9 cellular contexts compared by ENCODE assay signal in genomic region chr2:34570266-34570872, GRCh38.
DNase-seq lines count a peak whose midpoint lies in the region; ATAC-seq, FAIRE-seq and TF ChIP-seq lines count a peak whose summit lies in the region.
"Had no signal": no experiment of that assay in that cellular context is flagged by ENCODE, and none has a peak within 500 bp of the region (broad histone marks: within the 10 kb centered on the region; RNA-seq: fewer than 3 reads in every experiment).

No MANE protein-coding gene starts in this region.

- H3K9me3 ChIP-seq in GM12878 (replicated peaks; ENCODE audit: control insufficient read depth, insufficient read depth, low read length): no peaks in the 10 kb centered on the region

- no peak overlapping the region for H3K27ac ChIP-seq in GM12878 (ENCODE audit: control insufficient read depth, insufficient read depth)

- CTCF ChIA-PET in GM12878 (lab: Yijun Ruan, JAX): interaction anchor here (0.7 to 4.1 kb wide), 17 partner anchors 9 to 969 kb away, joined by 3 to 38 read pairs (median 4); no protein-coding TSS in a partner anchor
- CTCF ChIA-PET in T-cell (lab: Charles Lee): no interaction called here

- H3K4me3 Mint-ChIP-seq in nephron progenitor cell (no peak overlapping the region), T-cell (no peak overlapping the region)
- H3K4me3 Mint-ChIP-seq: memory B cell had no signal

- no peak for FAIRE-seq in GM12878 (lab: Jason Lieb, UNC)

- no peak for TF ChIP-seq EP300 in GM12878 (IDR thresholded peaks at IDR 0.05; ENCODE audit: borderline replicate concordance in 1 of 2, control insufficient read depth in 1 of 2, low read depth in 2 of 2, low read length in 2 of 2)

- POLR2A ChIA-PET in GM12878 (lab: Charles Lee) (no interaction called here), T-cell (lab: Charles Lee) (no interaction called here)

- H3K27me3 Mint-ChIP-seq in nephron progenitor cell (ENCODE audit: low read depth, poor library complexity) (no peaks in the 10 kb centered on the region), T-cell (no peaks in the 10 kb centered on the region)
- H3K27me3 Mint-ChIP-seq: memory B cell had no signal

- H3K36me3 ChIP-seq in GM06990 (ENCODE audit: control insufficient read depth, insufficient read depth, low read length) (no peaks in the 10 kb centered on the region), GM12878 (ENCODE audit: control insufficient read depth in 2 of 2, insufficient read depth in 2 of 2, low read length in 1 of 2) (no peaks in the 10 kb centered on the region)

- SMC1A ChIA-PET in GM12878 (lab: Charles Lee; ENCODE audit: uncharacterized antibody, unreplicated experiment): interaction anchor here (0.9 to 4.9 kb wide), 6 partner anchors 10 to 558 kb away, joined by 3 to 30 read pairs (median 4); no protein-coding TSS in a partner anchor

- BruUV-seq in GM12878 (replicated peaks; lab: Mats Ljungman, UMichigan): no TSS peak

- in situ Hi-C loops in GM12878 (cut with MboI): no loop called here

- RAD21 ChIA-PET in GM12878 (lab: Charles Lee; ENCODE audit: unreplicated experiment): interaction anchor here (1.0 to 1.6 kb wide), 3 partner anchors 168 to 474 kb away, joined by 3 to 5 read pairs (median 4); no protein-coding TSS in a partner anchor

- no peak for TF ChIP-seq POLR2A in GM12878 (IDR thresholded peaks at IDR 0.05; ENCODE audit: low read depth, low read length)

- no peaks in the 10 kb centered on the region for H3K4me1 ChIP-seq in GM12878 (ENCODE audit: control insufficient read depth, insufficient read depth, low read length)

- peak; percentile 47 for TF ChIP-seq CTCF in GM06990 (IDR thresholded peaks at IDR 0.05; ENCODE audit: insufficient read depth, low read length, poor library complexity, severe bottlenecking)
- TF ChIP-seq CTCF in GM12878 (IDR thresholded peaks at IDR 0.05 in 2 of 3, conservative IDR thresholded peaks at IDR 0.05 in 1 of 3; ENCODE audit: control insufficient read depth in 2 of 3, extremely low read depth in 1 of 3, insufficient read depth in 1 of 3, low read depth in 3 of 3, low read length in 3 of 3): peak in 2 of 3 experiments; percentile 45 to 61; a peak in 3 of 6 replicates
- peak; percentile 31 for TF ChIP-seq CTCF in nephron progenitor cell (IDR thresholded peaks at IDR 0.05)

- ATAC-seq in GM12878: peak; percentile 96
- no peak for ATAC-seq in T-cell (replicated peaks in 1 of 4)

- H3K4me2 ChIP-seq in GM12878 (ENCODE audit: control insufficient read depth, insufficient read depth): no peak overlapping the region

- H3K9me3 Mint-ChIP-seq in nephron progenitor cell (no peaks in the 10 kb centered on the region), T-cell (peaks cover 9 to 15% (median 9%) of the 10 kb centered on the region in 3 donors)

- H3K4me3 ChIP-seq in GM06990 (replicated peaks; ENCODE audit: low read depth, low read length) (no peak overlapping the region), GM12878 (no peak overlapping the region)

- H3K9ac ChIP-seq in GM12878 (ENCODE audit: control insufficient read depth, insufficient read depth, low read length): no peak overlapping the region

- intact Hi-C loops in GM12878 (cut with micrococcal nuclease; ENCODE audit: unreplicated experiment): loop anchor here (2.0 kb wide), 2 partner anchors 168 to 474 kb away; no protein-coding TSS in a partner anchor

- H3K79me2 ChIP-seq in GM12878 (ENCODE audit: control insufficient read depth, insufficient read depth, low read length): no peaks in the 10 kb centered on the region

- DNase-seq in GM06990 (ENCODE audit: extremely low read depth, insufficient read length) (no peak), KG1 (lab: John Stamatoyannopoulos, UW) (peak; percentile 3), GM12878 (ENCODE audit: low read depth, low spot score) (no peak), nephron progenitor cell (peak; percentile 14), NCI-H446 (lab: John Stamatoyannopoulos, UW) (no peak), T-cell (no peak)
- no peak for DNase-seq in activated naive CD4-positive, alpha-beta T cell treated with Interleukin-2 at 50 U/mL for 16 hours
- no peak for DNase-seq in effector CD8-positive, alpha-beta T cell (lab: John Stamatoyannopoulos, UW)

- TF ChIP-seq RAD21 in GM12878 (IDR thresholded peaks at IDR 0.05; ENCODE audit: insufficient read depth, low read depth, low read length): peak; percentile 35

- no peaks in the 10 kb centered on the region for H3K27me3 ChIP-seq in GM06990 (replicated peaks; ENCODE audit: control insufficient read depth, insufficient read depth, low read length)
- H3K27me3 ChIP-seq in GM12878 (replicated peaks in 1 of 2; ENCODE audit: control insufficient read depth in 2 of 2, insufficient read depth in 2 of 2, low read length in 1 of 2): no peaks in the 10 kb centered on the region

- no peaks in the 10 kb centered on the region for H3K4me1 Mint-ChIP-seq in nephron progenitor cell
- no peaks in the 10 kb centered on the region for H3K4me1 Mint-ChIP-seq in T-cell
- H3K4me1 Mint-ChIP-seq: memory B cell had no signal

- no peaks in the 10 kb centered on the region for H4K20me1 ChIP-seq in GM12878 (ENCODE audit: control insufficient read depth, insufficient read depth)

- 33% methylated on average over 7 of the region's 7 CpGs for WGBS in GM12878 (ENCODE audit: insufficient coverage, insufficient replicate concordance, low lambda C conversion rate, missing lambda C conversion rate)

- no peaks in the 10 kb centered on the region for H3K36me3 Mint-ChIP-seq in nephron progenitor cell (ENCODE audit: low read depth)
- no peaks in the 10 kb centered on the region for H3K36me3 Mint-ChIP-seq in T-cell
- H3K36me3 Mint-ChIP-seq: memory B cell had no signal

- H3K27ac Mint-ChIP-seq in nephron progenitor cell: no peak overlapping the region
- no peak overlapping the region for H3K27ac Mint-ChIP-seq in T-cell
- H3K27ac Mint-ChIP-seq: memory B cell had no signal

- no peak overlapping the region for H2AFZ ChIP-seq in GM12878 (ENCODE audit: control insufficient read depth, low read depth, low read length)

TF ChIP-seq in GM12878, 131 proteins besides CTCF, POLR2A, EP300 and RAD21:
- TF ChIP-seq SMC3 (IDR thresholded peaks at IDR 0.05; ENCODE audit: borderline replicate concordance, low read length) (peak; percentile 62; the same call in 1 of the 2 replicates), MTA3 (IDR thresholded peaks at IDR 0.05; ENCODE audit: borderline replicate concordance, low read length) (no peak)

Comparison
In these comparisons a context has a peak if more than half of its experiments do, and no peak if none do; other contexts are left out.
1. DNase-seq: peak in KG1 (single experiment) and nephron progenitor cell (single experiment); none in GM06990 (single experiment), GM12878 (single experiment), activated naive CD4-positive, alpha-beta T cell treated with Interleukin-2 at 50 U/mL for 16 hours (single experiment), NCI-H446 (0 of 2), effector CD8-positive, alpha-beta T cell (single experiment) and T-cell (0 of 34).
2. Peak in every context shown above with its lines, with median percentiles within 50 percentile points of each other: CTCF ChIP-seq.